8 cellular contexts compared by ENCODE assay signal in the genomic region with DNA sequence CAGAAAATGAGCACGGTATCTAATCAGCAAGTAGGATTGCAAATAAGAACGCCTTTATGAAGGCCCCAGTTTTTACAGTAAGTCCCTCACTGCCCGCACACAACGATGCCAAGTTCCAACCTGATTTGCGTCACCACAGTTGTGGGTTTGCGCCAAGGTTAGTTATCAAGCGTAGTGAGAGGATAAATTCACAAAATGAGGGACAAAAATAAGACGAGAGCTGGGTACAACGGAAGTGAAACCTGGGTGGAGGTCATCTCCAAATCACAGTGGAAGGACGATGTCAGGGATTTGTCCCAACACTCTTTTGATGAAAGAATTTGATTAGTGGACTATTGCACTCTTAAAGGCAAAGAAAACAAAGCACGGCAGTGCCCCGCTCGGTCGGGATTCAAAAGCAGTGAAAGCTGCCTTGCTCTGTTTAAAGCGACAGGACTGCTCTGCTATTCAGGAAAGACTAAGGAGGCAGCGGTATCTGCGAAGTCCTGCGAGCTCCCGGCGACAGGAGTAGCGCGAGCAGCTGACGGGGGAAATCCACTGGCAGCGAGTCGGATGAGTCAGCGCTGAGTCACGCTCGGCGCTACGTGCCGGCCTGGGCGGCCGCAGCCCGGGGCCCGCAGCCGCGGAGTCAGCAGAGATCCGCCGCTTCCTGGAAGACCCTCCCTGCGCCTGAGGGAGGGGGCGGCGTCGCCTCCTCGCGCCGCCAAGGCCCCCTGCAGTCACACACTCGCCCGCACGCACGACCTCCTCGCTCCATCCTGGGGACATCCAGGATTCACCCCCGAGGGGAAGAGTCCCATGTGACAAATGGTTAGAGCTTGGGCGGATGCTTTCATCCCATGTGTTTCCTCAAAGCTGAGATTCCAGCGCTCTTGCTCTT.
DNase-seq lines count a peak whose midpoint lies in the region; ATAC-seq and TF ChIP-seq lines count a peak whose summit lies in the region.

No MANE protein-coding gene starts in this region.

- H3K27me3 ChIP-seq in right cardiac atrium (ENCODE audit: control insufficient read depth, insufficient read depth) (no peaks in the 10 kb centered on the region), uterus (no peaks in the 10 kb centered on the region)

- intact Hi-C loops in right cardiac atrium (cut with DNase I) (loop anchor here in 2 of 4 donors (10.0 kb wide), 2 partner anchors 104 to 166 kb away; a partner anchor contains a TSS), uterus (cut with DNase I; ENCODE audit: low total_unique reads) (no loop called here)

- H3K4me3 ChIP-seq in GM12875 (ENCODE audit: low read depth, low read length) (peak overlapping the region; percentile 36), right cardiac atrium (ENCODE audit: low read length) (peak overlapping the region; percentile 50), uterus (peak overlapping the region; percentile 54 to 58)

- H3K9me3 ChIP-seq in right cardiac atrium (ENCODE audit: control insufficient read depth, low read length) (no peaks in the 10 kb centered on the region), uterus (no peaks in the 10 kb centered on the region)

- TF ChIP-seq CTCF in GM12875 (IDR thresholded peaks at IDR 0.05; ENCODE audit: borderline replicate concordance, insufficient read depth, low read depth, low read length): no peak
- peak in 1 of 4 experiments; percentile 10 for TF ChIP-seq CTCF in uterus (IDR thresholded peaks at IDR 0.05)

- peak in 1 of 2 donors; percentile 49 for TF ChIP-seq POLR2A in uterus (IDR thresholded peaks at IDR 0.05)

- H3K4me1 ChIP-seq in right cardiac atrium (ENCODE audit: control insufficient read depth, insufficient read depth, low read length) (no peaks in the 10 kb centered on the region), uterus (no peaks in the 10 kb centered on the region)

- ATAC-seq in HG02678 (IDR thresholded peaks at IDR 0.05; ENCODE audit: unreplicated experiment) (peak; percentile 93), right cardiac atrium (peak; percentile 98)

- under 1% methylated on average over 54 of the region's 54 CpGs for WGBS in right cardiac atrium

- no peaks in the 10 kb centered on the region for H3K36me3 ChIP-seq in uterus

- DNase-seq in NCI-H128 (lab: John Stamatoyannopoulos, UW; ENCODE audit: unreplicated experiment) (peak; percentile 63), T-helper 2 cell (peak; percentile 68 to 92 (median 77)), anterior cingulate cortex (lab: John Stamatoyannopoulos, UW) (peak; percentile 40 to 94 (median 85)), right cardiac atrium (peak; percentile 96 to 97 (median 97)), pulmonary artery endothelial cell (ENCODE audit: low read depth, low spot score) (peak; percentile 96), uterus (peak; percentile 90 to 95)

- H3K27ac ChIP-seq in right cardiac atrium (ENCODE audit: low read length) (peak overlapping the region; percentile 99), uterus (peak overlapping the region; percentile 82 to 83)

Comparison
In these comparisons a context has a peak if more than half of its experiments do, and no peak if none do; other contexts are left out.
1. Peak in every context shown above with its lines: DNase-seq, ATAC-seq, H3K4me3 ChIP-seq and H3K27ac ChIP-seq.